ENCODE assay signal across 8 cellular contexts in genomic region chr3:40309439-40309924, GRCh38. TPM values are rescaled to one million over a fixed set of nuclear protein-coding genes. Genes with fewer than 3 reads are reported as not detected.
A peak's percentile ranks its signal among the peaks of the same experiment; 100 is the strongest.
DNase-seq lines count a peak whose midpoint lies in the region; ATAC-seq, FAIRE-seq and TF ChIP-seq lines count a peak whose summit lies in the region.

EIF1B (plus strand) TSS chr3:40309707; CDS start chr3:40309942, 235 bp downstream.

- intact Hi-C loops in Caco-2 (cut with micrococcal nuclease; ENCODE audit: unreplicated experiment), result loop anchor here (1.0 kb wide), 1 partner anchor 144 kb away; no protein-coding TSS in a partner anchor

- CTCF ChIA-PET in Caco-2 (lab: Charles Lee), result interaction anchor here (1.0 to 1.5 kb wide), 4 partner anchors 8 to 196 kb away, joined by 3 to 15 read pairs (median 6); partner anchors contain the start of genes RPL14 and ZNF620
- CTCF ChIA-PET in activated CD8-positive, alpha-beta memory T cell treated with anti-CD3 and anti-CD28 coated beads, Interleukin-2, amount 10 ng/mL, durations not matched to agents 7 days and 5 days (lab: Charles Lee), result interaction anchor here (0.7 to 4.8 kb wide), 12 partner anchors 8 to 591 kb away, joined by 3 to 23 read pairs (median 4); partner anchors contain the start of gene ZNF619

- H3K27me3 ChIP-seq in Caco-2 (replicated peaks; ENCODE audit: control insufficient read depth, insufficient read depth, low read length) (no peaks in the 10 kb centered on the region), endodermal cell (ENCODE audit: control insufficient read depth, insufficient read depth, low read length, poor library complexity, severe bottlenecking) (no peaks in the 10 kb centered on the region)

- H3K27me3 Mint-ChIP-seq in Caco-2 (ENCODE audit: insufficient read depth, unreplicated experiment) (no peaks in the 10 kb centered on the region), endodermal cell (ENCODE audit: insufficient read depth) (no peaks in the 10 kb centered on the region)
- no peaks in the 10 kb centered on the region for H3K27me3 Mint-ChIP-seq in activated CD8-positive, alpha-beta memory T cell treated with anti-CD3 and anti-CD28 coated beads, Interleukin-2, amount 10 ng/mL, durations not matched to agents 7 days and 5 days

- peak within 1 kb of the TSS; percentile 80 for H3K4me3 ChIP-seq in Caco-2 (ENCODE audit: low read depth, low read length)
- peak within 1 kb of the TSS; percentile 98 for H3K4me3 ChIP-seq in endodermal cell (ENCODE audit: low read length)

- H3K9me3 ChIP-seq in Caco-2 (no peaks in the 10 kb centered on the region), endodermal cell (ENCODE audit: control insufficient read depth, low read length) (no peaks in the 10 kb centered on the region)

- H3K4me1 Mint-ChIP-seq in Caco-2 (ENCODE audit: low read depth, unreplicated experiment), result peaks cover 9% of the 10 kb centered on the region
- H3K4me1 Mint-ChIP-seq in activated CD8-positive, alpha-beta memory T cell treated with anti-CD3 and anti-CD28 coated beads, Interleukin-2, amount 10 ng/mL, durations not matched to agents 7 days and 5 days, result peaks cover 20% of the 10 kb centered on the region
- peaks cover 25% of the 10 kb centered on the region for H3K4me1 Mint-ChIP-seq in endodermal cell

- peak within 1 kb of the TSS; percentile 98 for H3K9ac ChIP-seq in endodermal cell (ENCODE audit: extremely low read depth, low read length, poor library complexity, severe bottlenecking)

- H3K36me3 Mint-ChIP-seq in Caco-2 (ENCODE audit: insufficient read depth, unreplicated experiment), result peaks cover 19% of the 10 kb centered on the region
- H3K36me3 Mint-ChIP-seq in activated CD8-positive, alpha-beta memory T cell treated with anti-CD3 and anti-CD28 coated beads, Interleukin-2, amount 10 ng/mL, durations not matched to agents 7 days and 5 days, result peaks cover 19% of the 10 kb centered on the region
- peaks cover 26% of the 10 kb centered on the region for H3K36me3 Mint-ChIP-seq in endodermal cell (ENCODE audit: low read depth)

- POLR2A ChIA-PET in Caco-2 (lab: Charles Lee), result interaction anchor here (0.6 to 1.0 kb wide), 4 partner anchors 9 to 215 kb away, joined by 3 to 4 read pairs (median 3); partner anchors contain the start of genes ZNF619 and ZNF621

- peak within 1 kb of the TSS; percentile 98 for H3K27ac ChIP-seq in endodermal cell (ENCODE audit: low read depth, low read length)

- H3K36me3 ChIP-seq in Caco-2 (ENCODE audit: control insufficient read depth, insufficient read depth, low read length) (no peaks in the 10 kb centered on the region; the same call in 1 of the 2 replicates), endodermal cell (ENCODE audit: control insufficient read depth, insufficient read depth, low read length) (peaks cover 35% of the 10 kb centered on the region)

- H3K9me3 Mint-ChIP-seq in Caco-2 (ENCODE audit: unreplicated experiment) (no peaks in the 10 kb centered on the region), endodermal cell (no peaks in the 10 kb centered on the region)
- H3K9me3 Mint-ChIP-seq in activated CD8-positive, alpha-beta memory T cell treated with anti-CD3 and anti-CD28 coated beads, Interleukin-2, amount 10 ng/mL, durations not matched to agents 7 days and 5 days (ENCODE audit: low read depth), result no peaks in the 10 kb centered on the region

- DNase-seq in Caco-2 (peak; percentile 96 to 98), HTR-8/SVneo (ENCODE audit: insufficient read length, low spot score) (peak; percentile 88), NOMO-1 treated with dmso at 0.1 percent for 144 hours (lab: John Stamatoyannopoulos, UW; ENCODE audit: unreplicated experiment) (peak; percentile 94), endodermal cell (peak; percentile 100), mesenteric fat pad (ENCODE audit: low spot score) (peak; percentile 100)
- peak; percentile 98 for DNase-seq in activated CD8-positive, alpha-beta memory T cell treated with anti-CD3 and anti-CD28 coated beads, Interleukin-2, amount 10 ng/mL, durations not matched to agents 7 days and 5 days
- DNase-seq in stimulated activated CD8-positive, alpha-beta memory T cell treated with anti-CD3 and anti-CD28 coated beads, Interleukin-15, amount 100 ng/mL, for 48 hours (ENCODE audit: low read depth in 2 of 2), result peak; percentile 96

- ATAC-seq in GM21360 (IDR thresholded peaks at IDR 0.05; ENCODE audit: unreplicated experiment), result peak; percentile 91
- ATAC-seq in activated CD8-positive, alpha-beta memory T cell treated with anti-CD3 and anti-CD28 coated beads, Interleukin-2, amount 10 ng/mL, durations not matched to agents 7 days and 5 days, result peak; percentile 90

- BruUV-seq in Caco-2 (replicated peaks; lab: Mats Ljungman, UMichigan), result no TSS peak

- peak; percentile 85 for FAIRE-seq in HTR-8/SVneo (lab: Jason Lieb, UNC)

- WGBS in endodermal cell (ENCODE audit: insufficient coverage in 1 of 2, insufficient read length in 1 of 2), 2 experiments, result 0% methylated on average over 29 to 49 of the region's 49 CpGs

- H3K4me3 Mint-ChIP-seq in Caco-2 (ENCODE audit: unreplicated experiment) (peak within 1 kb of the TSS; percentile 98), endodermal cell (peak within 1 kb of the TSS; percentile 99)
- H3K4me3 Mint-ChIP-seq in activated CD8-positive, alpha-beta memory T cell treated with anti-CD3 and anti-CD28 coated beads, Interleukin-2, amount 10 ng/mL, durations not matched to agents 7 days and 5 days, result peak within 1 kb of the TSS; percentile 98

- H3K4me1 ChIP-seq in Caco-2, result peaks cover 11% of the 10 kb centered on the region
- H3K4me1 ChIP-seq in endodermal cell (ENCODE audit: control insufficient read depth, insufficient read depth, low read length), result no peaks in the 10 kb centered on the region

- TF ChIP-seq CTCF in Caco-2 (IDR thresholded peaks at IDR 0.05; ENCODE audit: insufficient read depth in 1 of 2, low read depth in 1 of 2, low read length in 1 of 2, severe bottlenecking in 1 of 2, unreplicated experiment in 1 of 2) (peak; percentile 85 to 93), endodermal cell (conservative IDR thresholded peaks at IDR 0.05) (peak; percentile 94)

- H3K27ac Mint-ChIP-seq in Caco-2 (ENCODE audit: unreplicated experiment), result peak within 1 kb of the TSS; percentile 93
- peak within 1 kb of the TSS; percentile 99 for H3K27ac Mint-ChIP-seq in activated CD8-positive, alpha-beta memory T cell treated with anti-CD3 and anti-CD28 coated beads, Interleukin-2, amount 10 ng/mL, durations not matched to agents 7 days and 5 days
- peak within 1 kb of the TSS; percentile 99 for H3K27ac Mint-ChIP-seq in endodermal cell

RNA-seq across cellular contexts. Expression of gene EIF1B, which starts in this region (rescaled TPM):
- 45.8 and 47.3 TPM in 2 replicates for total RNA-seq in Caco-2 (2022)
- 10 to 100 TPM; 33.9 to 41.5 TPM for total RNA-seq in activated CD8-positive, alpha-beta memory T cell treated with anti-CD3 and anti-CD28 coated beads, Interleukin-2, amount 10 ng/mL, durations not matched to agents 7 days and 5 days
- total RNA-seq in endodermal cell, result 10 to 100 TPM; 67.4 to 83.8 TPM
- polyA plus RNA-seq in endodermal cell (2013, experiment 1 of 2), result 178 TPM
- polyA plus RNA-seq in endodermal cell (2013, experiment 2 of 2), result 154 TPM
- total RNA-seq in mesenteric fat pad, result 79.5 TPM

Comparison
In these comparisons a context has a peak if more than half of its experiments do, and no peak if none do; other contexts are left out.
1. Peak in every context shown above with its lines: DNase-seq, ATAC-seq, H3K4me3 ChIP-seq and H3K27ac ChIP-seq.